Comparison of ENCODE assay signal across 8 cellular contexts in the genomic region with DNA sequence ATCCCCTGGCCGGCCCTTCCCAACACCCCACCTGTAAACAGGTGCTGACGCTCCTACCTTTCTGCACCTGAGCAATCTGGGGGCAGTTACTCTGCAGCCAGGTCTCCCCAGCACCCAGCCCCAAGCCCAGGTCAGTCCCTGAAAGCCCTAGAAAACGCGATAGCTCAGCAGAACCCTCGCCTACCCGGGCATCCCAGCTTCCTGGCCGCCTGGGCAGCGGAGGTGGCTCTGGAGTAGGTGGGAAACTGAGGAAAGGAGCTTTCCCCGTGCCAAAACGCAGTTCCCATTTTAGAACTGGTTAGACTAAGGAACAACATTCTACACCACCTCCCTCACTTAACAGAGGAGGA. TPM values are rescaled to one million over a fixed set of nuclear protein-coding genes. Genes with fewer than 3 reads are reported as not detected.
A peak's percentile ranks its signal among the peaks of the same experiment; 100 is the strongest.
DNase-seq lines count a peak whose midpoint lies in the region; ATAC-seq and TF ChIP-seq lines count a peak whose summit lies in the region.

No MANE protein-coding gene starts in this region.

- CTCF ChIA-PET in activated B cell treated with CpG ODN at 0.5 μM for 24 hours (lab: Charles Lee), result no interaction called here

- no peaks in the 10 kb centered on the region for H3K36me3 ChIP-seq in gastrocnemius medialis

- in situ Hi-C loops in gastrocnemius medialis (cut with MboI; ENCODE audit: low sequenced_read_pairs in 4 of 4), result no loop called here

- POLR2A ChIA-PET in activated B cell treated with CpG ODN at 0.5 μM for 24 hours (lab: Charles Lee), result no interaction called here

- H3K9me3 ChIP-seq in gastrocnemius medialis, result no peaks in the 10 kb centered on the region

- no peak for DNase-seq in activated B cell treated with CpG ODN at 0.5 μM for 24 hours
- DNase-seq in left cardiac atrium, result no peak
- no peak for DNase-seq in gastrocnemius medialis
- DNase-seq in MV-4-11 (lab: John Stamatoyannopoulos, UW), result no peak
- DNase-seq in NCI-H1417 treated with DMSO at 0.1 percent for 48 hours (lab: John Stamatoyannopoulos, UW), result no peak

- TF ChIP-seq CTCF in activated B cell treated with CpG ODN at 0.5 μM for 24 hours (IDR thresholded peaks at IDR 0.05) (no peak), gastrocnemius medialis (IDR thresholded peaks at IDR 0.05 in 4 of 5, conservative IDR thresholded peaks at IDR 0.05 in 1 of 5) (no peak)

- no peaks in the 10 kb centered on the region for H3K36me3 Mint-ChIP-seq in activated B cell treated with CpG ODN at 0.5 μM for 24 hours (ENCODE audit: low read depth)

- H3K9me3 Mint-ChIP-seq in activated B cell treated with CpG ODN at 0.5 μM for 24 hours, result no peaks in the 10 kb centered on the region

- H3K27ac ChIP-seq in gastrocnemius medialis, result peak overlapping the region in 3 of 4 donors; percentile 28 to 55 (median 42)

- H3K4me1 Mint-ChIP-seq in activated B cell treated with CpG ODN at 0.5 μM for 24 hours, result peaks cover 21% of the 10 kb centered on the region

- TF ChIP-seq POLR2A in gastrocnemius medialis (IDR thresholded peaks at IDR 0.05), result no peak

- peak overlapping the region; percentile 60 to 83 (median 64) for H3K4me3 ChIP-seq in gastrocnemius medialis

- ATAC-seq in GM19395 (IDR thresholded peaks at IDR 0.05; ENCODE audit: unreplicated experiment), result peak; percentile 2
- ATAC-seq in activated B cell treated with CpG ODN at 0.5 μM for 24 hours (ENCODE audit: low read depth), result no peak
- ATAC-seq in left cardiac atrium, result peak; percentile 4 to 13
- ATAC-seq in gastrocnemius medialis, result peak in 1 of 2 donors; percentile 10
- no peak for ATAC-seq in HG03457 (IDR thresholded peaks at IDR 0.05; ENCODE audit: unreplicated experiment)
- no peak for ATAC-seq in GM21381 (IDR thresholded peaks at IDR 0.05; ENCODE audit: unreplicated experiment)

- intact Hi-C loops in activated B cell treated with CpG ODN at 0.5 μM for 24 hours (cut with micrococcal nuclease), result no loop called here
- intact Hi-C loops in left cardiac atrium (cut with DNase I), result no loop called here
- intact Hi-C loops in gastrocnemius medialis (cut with DNase I; ENCODE audit: low total_unique reads), result loop anchor here (10.0 kb wide), 1 partner anchor 116 kb away; no protein-coding TSS in a partner anchor

- peaks cover 0 to 8% of the 10 kb centered on the region in 2 donors for H3K4me1 ChIP-seq in gastrocnemius medialis

- H3K27me3 Mint-ChIP-seq in activated B cell treated with CpG ODN at 0.5 μM for 24 hours, result peaks cover 12% of the 10 kb centered on the region

- peak overlapping the region; percentile 78 for H3K4me3 Mint-ChIP-seq in activated B cell treated with CpG ODN at 0.5 μM for 24 hours

- no peaks in the 10 kb centered on the region for H3K27me3 ChIP-seq in gastrocnemius medialis

- H3K27ac Mint-ChIP-seq in activated B cell treated with CpG ODN at 0.5 μM for 24 hours, result no peak overlapping the region

RNA-seq across cellular contexts. Expression of gene SYTL2, which starts 0.4 kb away (rescaled TPM):
- total RNA-seq in activated B cell treated with CpG ODN at 0.5 μM for 24 hours (0.56 and 1.1 TPM in 2 replicates), left cardiac atrium (10 to 100 TPM in 1 of 2 donors, 1 to 10 TPM in 1; 7.2 to 12.4 TPM), gastrocnemius medialis (10 to 100 TPM in 1 of 4 donors, 1 to 10 TPM in 2, under 1 TPM in 1; 0.97 to 11.9 (median 2.7) TPM)

RNA-seq across cellular contexts. Expression of gene CCDC83, which starts 44.7 kb away (rescaled TPM):
- total RNA-seq in activated B cell treated with CpG ODN at 0.5 μM for 24 hours, result not detected in 2 replicates
- total RNA-seq in left cardiac atrium, result not detected
- total RNA-seq in gastrocnemius medialis, result not detected

Comparison
In these comparisons a context has a peak if more than half of its experiments do, and no peak if none do; other contexts are left out.
1. ATAC-seq: peak in GM19395 (single experiment) and left cardiac atrium (2 of 2); none in activated B cell treated with CpG ODN at 0.5 μM for 24 hours (single experiment), HG03457 (single experiment) and GM21381 (single experiment).